ENCODE assay signal across 8 cellular contexts in the genomic region with DNA sequence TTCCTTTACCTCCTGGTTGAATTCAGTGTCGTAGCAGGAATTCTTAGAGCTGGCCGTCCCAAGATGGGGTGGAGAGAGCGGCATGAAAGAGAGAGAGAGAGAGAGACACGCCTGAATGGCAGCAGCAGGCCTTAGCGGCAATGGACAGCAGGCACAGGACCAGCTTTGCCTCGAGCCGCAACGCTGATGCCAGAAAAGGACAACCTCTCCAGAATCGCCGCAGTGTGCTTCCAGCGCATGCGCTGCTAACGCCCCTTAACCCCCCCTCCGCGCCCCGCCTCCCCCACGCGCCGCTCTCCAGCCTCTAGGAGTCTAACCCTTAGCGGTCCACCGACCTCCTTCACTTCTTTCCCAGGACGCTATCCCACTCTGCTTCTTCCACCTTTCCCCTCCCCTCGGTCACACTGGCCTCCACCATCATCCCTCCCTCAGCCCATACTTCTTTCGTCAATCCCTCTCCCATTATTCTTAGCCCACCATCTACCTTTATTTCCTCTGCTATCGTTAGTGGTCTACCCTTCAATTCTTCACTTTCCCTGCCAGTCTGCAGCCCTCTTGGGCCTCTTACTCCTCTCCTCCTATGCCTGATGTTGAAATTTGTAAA. TPM values are rescaled to one million over a fixed set of nuclear protein-coding genes. Genes with fewer than 3 reads are reported as not detected.
A peak's percentile ranks its signal among the peaks of the same experiment; 100 is the strongest.
DNase-seq lines count a peak whose midpoint lies in the region; ATAC-seq and TF ChIP-seq lines count a peak whose summit lies in the region.

No MANE protein-coding gene starts in this region.

- H3K9ac ChIP-seq in MM.1S (ENCODE audit: low read length) (peak overlapping the region; percentile 43; the same call in 1 of the 2 replicates), neural progenitor cell (peak overlapping the region; percentile 42)

- H4K20me1 ChIP-seq in MM.1S (ENCODE audit: insufficient read depth, low read length) (no peaks in the 10 kb centered on the region), neural progenitor cell (ENCODE audit: low read depth) (no peaks in the 10 kb centered on the region)

- H2AFZ ChIP-seq in MM.1S (ENCODE audit: low read length), result peak overlapping the region; percentile 74
- peak overlapping the region; percentile 50 for H2AFZ ChIP-seq in neural progenitor cell (replicated peaks)

- H3K4me3 Mint-ChIP-seq in neural progenitor cell, result peak overlapping the region; percentile 97
- H3K4me3 Mint-ChIP-seq in stimulated activated naive CD8-positive, alpha-beta T cell treated with anti-CD3 and anti-CD28 coated beads, Interleukin-15, amount 100 ng/mL, for 72 hours, result peak overlapping the region; percentile 87 to 99

- H3K9me3 Mint-ChIP-seq in neural progenitor cell, result peaks cover 4% of the 10 kb centered on the region
- H3K9me3 Mint-ChIP-seq in stimulated activated naive CD8-positive, alpha-beta T cell treated with anti-CD3 and anti-CD28 coated beads, Interleukin-15, amount 100 ng/mL, for 72 hours, result no peaks in the 10 kb centered on the region

- DNase-seq in A172 (ENCODE audit: low spot score) (peak; percentile 70), MM.1S (peak; percentile 66), SIG-M5 treated with dmso at 0.1 percent for 504 hours (lab: John Stamatoyannopoulos, UW; ENCODE audit: unreplicated experiment) (peak; percentile 66), activated gamma-delta T cell treated with Interleukin-2 at 50 U/mL for 16 hours (peak; percentile 57), foreskin keratinocyte (peak in 1 of 2 donors; percentile 46), neural progenitor cell (ENCODE audit: low spot score) (peak; percentile 86)
- DNase-seq in stimulated activated naive CD8-positive, alpha-beta T cell treated with anti-CD3 and anti-CD28 coated beads, Interleukin-15, amount 100 ng/mL, for 72 hours, result peak; percentile 33 to 55

- H3K4me1 ChIP-seq in MM.1S (ENCODE audit: low read length), result no peaks in the 10 kb centered on the region
- H3K4me1 ChIP-seq in foreskin keratinocyte, result peaks cover 8% of the 10 kb centered on the region
- H3K4me1 ChIP-seq in neural progenitor cell, result no peaks in the 10 kb centered on the region

- H3K4me1 Mint-ChIP-seq in neural progenitor cell, result peaks cover 3% of the 10 kb centered on the region
- H3K4me1 Mint-ChIP-seq in stimulated activated naive CD8-positive, alpha-beta T cell treated with anti-CD3 and anti-CD28 coated beads, Interleukin-15, amount 100 ng/mL, for 72 hours, result peaks cover 21% of the 10 kb centered on the region

- H3K9me3 ChIP-seq in MM.1S (replicated peaks; ENCODE audit: insufficient read depth, low read length), result no peaks in the 10 kb centered on the region
- H3K9me3 ChIP-seq in neural progenitor cell (ENCODE audit: low read depth), result no peaks in the 10 kb centered on the region

- H3K27me3 ChIP-seq in MM.1S (replicated peaks; ENCODE audit: insufficient read depth, low read length) (no peaks in the 10 kb centered on the region), foreskin keratinocyte (no peaks in the 10 kb centered on the region), neural progenitor cell (no peaks in the 10 kb centered on the region)

- H3K27me3 Mint-ChIP-seq in neural progenitor cell (ENCODE audit: insufficient read depth, low read depth), result peaks cover 5% of the 10 kb centered on the region
- no peaks in the 10 kb centered on the region for H3K27me3 Mint-ChIP-seq in stimulated activated naive CD8-positive, alpha-beta T cell treated with anti-CD3 and anti-CD28 coated beads, Interleukin-15, amount 100 ng/mL, for 72 hours

- peak overlapping the region; percentile 82 for H3K4me3 ChIP-seq in MM.1S (ENCODE audit: low read length)
- peak overlapping the region; percentile 67 for H3K4me3 ChIP-seq in neural progenitor cell

- H3K36me3 Mint-ChIP-seq in neural progenitor cell, result peaks cover 5% of the 10 kb centered on the region

- peak overlapping the region; percentile 76 for H3K27ac Mint-ChIP-seq in neural progenitor cell
- H3K27ac Mint-ChIP-seq in stimulated activated naive CD8-positive, alpha-beta T cell treated with anti-CD3 and anti-CD28 coated beads, Interleukin-15, amount 100 ng/mL, for 72 hours, result peak overlapping the region; percentile 78 to 92

- H3K27ac ChIP-seq in MM.1S (ENCODE audit: low read length) (no peak overlapping the region), foreskin keratinocyte (peak overlapping the region; percentile 73), neural progenitor cell (peak overlapping the region; percentile 64)

- H3K36me3 ChIP-seq in MM.1S (replicated peaks; ENCODE audit: insufficient read depth, low read length), result no peaks in the 10 kb centered on the region
- no peaks in the 10 kb centered on the region for H3K36me3 ChIP-seq in neural progenitor cell

- TF ChIP-seq CTCF in MM.1S (IDR thresholded peaks at IDR 0.05; ENCODE audit: low read length) (no peak), foreskin keratinocyte (conservative IDR thresholded peaks at IDR 0.05) (no peak), neural progenitor cell (IDR thresholded peaks at IDR 0.05) (no peak)

- H3K4me2 ChIP-seq in MM.1S (ENCODE audit: low read depth, low read length), result peak overlapping the region; percentile 68
- peak overlapping the region; percentile 79 for H3K4me2 ChIP-seq in neural progenitor cell

- ATAC-seq in GM18909 (IDR thresholded peaks at IDR 0.05; ENCODE audit: poor library complexity, unreplicated experiment) (peak; percentile 34), foreskin keratinocyte (peak; percentile 62)
- ATAC-seq in stimulated activated naive CD8-positive, alpha-beta T cell treated with anti-CD3 and anti-CD28 coated beads, Interleukin-15, amount 100 ng/mL, for 72 hours, result peak; percentile 66

- no peaks in the 10 kb centered on the region for H3K9me2 ChIP-seq in MM.1S (replicated peaks; ENCODE audit: insufficient read depth, low read length)

- peaks cover 36% of the 10 kb centered on the region for H3K79me2 ChIP-seq in MM.1S (ENCODE audit: low read length)
- peaks cover 46% of the 10 kb centered on the region for H3K79me2 ChIP-seq in neural progenitor cell (ENCODE audit: low read depth)

- H3F3A ChIP-seq in MM.1S (ENCODE audit: insufficient read depth, low read length) (no peaks in the 10 kb centered on the region; the same call in 1 of the 2 replicates), neural progenitor cell (ENCODE audit: low read depth) (peaks cover 27% of the 10 kb centered on the region)

RNA-seq across cellular contexts. Expression of gene ZCCHC13, which starts 10.5 kb away (rescaled TPM):
- not detected in 2 replicates for total RNA-seq in A172 (2014; rRNA removed; shearing (Covaris generic))
- not detected in 2 replicates for total RNA-seq in foreskin keratinocyte
- not detected in 2 replicates for polyA plus RNA-seq in foreskin keratinocyte
- not detected in 2 replicates for total RNA-seq in neural progenitor cell (ENCODE audit: low replicate concordance)
